ENCODE assay signal across 1 cellular context in genomic region chr1:111517464-111518225, GRCh38.
TF ChIP-seq lines count a peak whose summit lies in the region.

No MANE protein-coding gene starts in this region.

TF ChIP-seq in HepG2, 621 proteins besides CTCF, POLR2A, EP300 and RAD21:
- 0 out of 2 replicates have a peak, but pooled peaks have one; percentile 13 for TF ChIP-seq ZMYM3 (CRISPR knock-in tag; IDR thresholded peaks at IDR 0.05)
- no peak for TF ChIP-seq ZMYM2 (CRISPR knock-in tag; IDR thresholded peaks at IDR 0.05)
- TF ChIP-seq ZNF629 (CRISPR knock-in tag; conservative IDR thresholded peaks at IDR 0.05) = peak; percentile 80
- TF ChIP-seq GZF1 (CRISPR knock-in tag; IDR thresholded peaks at IDR 0.05) = no peak
- no peak for TF ChIP-seq SYNCRIP (IDR thresholded peaks at IDR 0.05; ENCODE audit: insufficient read depth, low read depth, low read length)
